In the genomic region with DNA sequence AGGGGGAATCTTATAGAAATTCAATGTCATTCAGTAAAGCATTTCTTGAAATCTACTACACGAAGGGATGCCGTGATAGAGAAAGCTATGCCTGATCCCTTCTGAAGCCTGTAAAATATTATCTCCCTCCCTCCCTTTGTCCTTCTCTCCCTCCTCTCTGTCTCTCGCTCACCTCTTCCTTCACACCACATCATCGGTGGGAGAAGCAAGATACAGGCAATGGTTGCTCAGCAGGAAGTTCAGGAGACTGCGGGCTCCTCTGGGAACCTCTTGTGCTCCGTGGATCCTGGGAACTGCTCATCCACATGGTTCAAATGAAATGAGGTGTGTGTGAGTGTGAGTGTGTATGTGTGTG, we compare ENCODE assay signal across 19 cellular contexts.
DNase-seq lines count a peak whose midpoint lies in the region; ATAC-seq and TF ChIP-seq lines count a peak whose summit lies in the region.
"Had no signal": no experiment of that assay in that cellular context is flagged by ENCODE, and none has a peak within 500 bp of the region (broad histone marks: within the 10 kb centered on the region; RNA-seq: fewer than 3 reads in every experiment).

No MANE protein-coding gene starts in this region.

- no peak overlapping the region for H3K27ac Mint-ChIP-seq in endodermal cell
- H3K27ac Mint-ChIP-seq: activated CD4-positive, alpha-beta T cell treated with anti-CD3 and anti-CD28 coated beads, Interleukin-2, amount 10 ng/mL, durations not matched to agents 7 days and 5 days; activated naive CD4-positive, alpha-beta T cell treated with anti-CD3 and anti-CD28 coated beads for 36 hours had no signal

- peak overlapping the region; percentile 93 for H2AFZ ChIP-seq in IMR-90 (replicated peaks; ENCODE audit: low read length, poor library complexity)

- H3K56ac ChIP-seq in IMR-90 (ENCODE audit: extremely low read depth, insufficient read depth, low read length) = peak overlapping the region; percentile 84

- peak overlapping the region; percentile 58 for H4K5ac ChIP-seq in IMR-90 (ENCODE audit: low read depth, low read length)

- H3K9ac ChIP-seq in IMR-90 (ENCODE audit: low read depth, low read length) (peak overlapping the region; percentile 41), endodermal cell (ENCODE audit: extremely low read depth, low read length, poor library complexity, severe bottlenecking) (no peak overlapping the region)

- H2BK5ac ChIP-seq in IMR-90 (ENCODE audit: low read depth, low read length, poor library complexity, severe bottlenecking) = peak overlapping the region; percentile 82

- TF ChIP-seq RAD21 in IMR-90 (IDR thresholded peaks at IDR 0.05; ENCODE audit: low read length) = no peak; the same call in 1 of the 2 replicates

- DNase-seq in BJ (ENCODE audit: low read depth) = no peak
- DNase-seq in IMR-90 = peak; percentile 72
- peak; percentile 62 for DNase-seq in endodermal cell
- DNase-seq in non-pigmented ciliary epithelial cell (ENCODE audit: low read depth) = peak; percentile 11
- no peak for DNase-seq in NCI-H1105 treated with DMSO at 0.1 percent for 48 hours (lab: John Stamatoyannopoulos, UW)
- no peak for DNase-seq in hypothalamus (lab: John Stamatoyannopoulos, UW)
- DNase-seq: activated CD4-positive, alpha-beta T cell treated with anti-CD3 and anti-CD28 coated beads, Interleukin-2, amount 10 ng/mL, durations not matched to agents 7 days and 5 days; activated naive CD4-positive, alpha-beta T cell treated with anti-CD3 and anti-CD28 coated beads for 36 hours; body of pancreas; head of caudate nucleus; Karpas-422; kidney glomerular epithelial cell; NCI-H1417 treated with DMSO at 0.1 percent for 48 hours; nucleus accumbens; stimulated activated CD4-positive, alpha-beta T cell treated with anti-CD3 and anti-CD28 coated beads, Interleukin-1b, Interleukin-23, amount 100 ng/mL, for 48 hours had no signal

- H3K36me3 ChIP-seq in BJ (ENCODE audit: control insufficient read depth, insufficient read depth, low read length) (no peaks in the 10 kb centered on the region), IMR-90 (ENCODE audit: control insufficient read depth, insufficient read depth, low read length) (no peaks in the 10 kb centered on the region), endodermal cell (ENCODE audit: control insufficient read depth, insufficient read depth, low read length) (no peaks in the 10 kb centered on the region)
- H3K36me3 ChIP-seq: right atrium auricular region, vagina had no signal

- intact Hi-C loops in IMR-90 (cut with micrococcal nuclease) = loop anchor here (2.0 to 10.0 kb wide), 3 partner anchors 139 to 241 kb away; partner anchors contain the start of gene TBX3

- POLR2A ChIA-PET in BJ (lab: Charles Lee) (interaction anchor here (0.6 to 0.9 kb wide), 6 partner anchors 15 to 221 kb away, joined by 3 to 4 read pairs (median 3); no protein-coding TSS in a partner anchor), IMR-90 (lab: Charles Lee; ENCODE audit: unreplicated experiment) (no interaction called here)

- H4K8ac ChIP-seq in IMR-90 (ENCODE audit: low read depth in 2 of 2, low read length in 2 of 2) = peak overlapping the region; percentile 65 to 99

- H4K91ac ChIP-seq in IMR-90 (ENCODE audit: insufficient read depth, low read depth, low read length) = peak overlapping the region; percentile 98

- no peak overlapping the region for H3K4me3 Mint-ChIP-seq in endodermal cell
- H3K4me3 Mint-ChIP-seq: activated CD4-positive, alpha-beta T cell treated with anti-CD3 and anti-CD28 coated beads, Interleukin-2, amount 10 ng/mL, durations not matched to agents 7 days and 5 days; activated naive CD4-positive, alpha-beta T cell treated with anti-CD3 and anti-CD28 coated beads for 36 hours had no signal

- peak overlapping the region; percentile 64 for H3K18ac ChIP-seq in IMR-90 (ENCODE audit: low read depth, low read length)

- H3K4me1 Mint-ChIP-seq in endodermal cell = peaks cover 10% of the 10 kb centered on the region
- H3K4me1 Mint-ChIP-seq: activated CD4-positive, alpha-beta T cell treated with anti-CD3 and anti-CD28 coated beads, Interleukin-2, amount 10 ng/mL, durations not matched to agents 7 days and 5 days had no signal

- TF ChIP-seq CTCF in BJ (IDR thresholded peaks at IDR 0.05; ENCODE audit: insufficient read depth, low read depth, low read length) (no peak), IMR-90 (conservative IDR thresholded peaks at IDR 0.05; ENCODE audit: low read depth, low read length) (no peak), endodermal cell (conservative IDR thresholded peaks at IDR 0.05) (no peak)

- H3K27me3 ChIP-seq in BJ (ENCODE audit: control insufficient read depth, insufficient read depth, low read length) (no peaks in the 10 kb centered on the region), IMR-90 (ENCODE audit: control insufficient read depth, insufficient read depth, low read length) (no peaks in the 10 kb centered on the region), endodermal cell (ENCODE audit: control insufficient read depth, insufficient read depth, low read length, poor library complexity, severe bottlenecking) (no peaks in the 10 kb centered on the region)
- H3K27me3 ChIP-seq: body of pancreas, right atrium auricular region, vagina had no signal

- peak overlapping the region; percentile 99 for H3K23ac ChIP-seq in IMR-90 (ENCODE audit: low read depth, low read length)

- no CpG with 5 or more reads among the region's 6 CpGs for WGBS in IMR-90 (ENCODE audit: extremely low coverage in 2 of 2, insufficient read length in 1 of 2), 2 experiments
- 81% methylated on average over 6 of the region's 6 CpGs; no CpG with 5 or more reads in 1 of the 2 experiments for WGBS in endodermal cell (ENCODE audit: insufficient coverage in 1 of 2, insufficient read length in 1 of 2), 2 experiments

- peak overlapping the region; percentile 95 for H2AK5ac ChIP-seq in IMR-90 (ENCODE audit: low read depth, low read length)

- peaks cover 11 to 22% of the 10 kb centered on the region in 2 experiments for H3K79me1 ChIP-seq in IMR-90 (ENCODE audit: low read depth in 1 of 2, low read length in 2 of 2)

- H3K27me3 Mint-ChIP-seq in endodermal cell (ENCODE audit: insufficient read depth) = peaks cover 5% of the 10 kb centered on the region
- H3K27me3 Mint-ChIP-seq: activated CD4-positive, alpha-beta T cell treated with anti-CD3 and anti-CD28 coated beads, Interleukin-2, amount 10 ng/mL, durations not matched to agents 7 days and 5 days had no signal

- no TSS peak for BruUV-seq in IMR-90 (replicated peaks; lab: Mats Ljungman, UMichigan)

- TF ChIP-seq POLR2A in IMR-90 (IDR thresholded peaks at IDR 0.05; ENCODE audit: low read depth, low read length) = peak; percentile 48

- in situ Hi-C loops in IMR-90 (cut with MboI; ENCODE audit: low sequenced_read_pairs) = no loop called here

- H4K20me1 ChIP-seq in IMR-90 (ENCODE audit: insufficient read depth, low read length) = no peaks in the 10 kb centered on the region

- peak overlapping the region; percentile 94 for H2BK20ac ChIP-seq in IMR-90 (ENCODE audit: low read depth, low read length)

- H3K9me1 ChIP-seq in IMR-90 (ENCODE audit: insufficient read depth, low read length) = peaks cover 21% of the 10 kb centered on the region

- H3K4me1 ChIP-seq in IMR-90 (ENCODE audit: control insufficient read depth, insufficient read depth, low read length) = peaks cover 10% of the 10 kb centered on the region
- peaks cover 8% of the 10 kb centered on the region for H3K4me1 ChIP-seq in endodermal cell (ENCODE audit: control insufficient read depth, insufficient read depth, low read length)
- H3K4me1 ChIP-seq: body of pancreas, right atrium auricular region, vagina had no signal

- H3K4me3 ChIP-seq in BJ (ENCODE audit: low read depth, low read length) = peak overlapping the region; percentile 35
- peak overlapping the region; percentile 16 for H3K4me3 ChIP-seq in IMR-90 (ENCODE audit: insufficient read depth, low read depth, low read length)
- H3K4me3 ChIP-seq in endodermal cell (ENCODE audit: low read length) = no peak overlapping the region
- H3K4me3 ChIP-seq: body of pancreas, right atrium auricular region, vagina had no signal

- peak overlapping the region; percentile 99 for H3K4ac ChIP-seq in IMR-90 (ENCODE audit: low read depth, low read length)

- no peaks in the 10 kb centered on the region for H3K9me3 Mint-ChIP-seq in endodermal cell

- no peaks in the 10 kb centered on the region for H3K9me3 ChIP-seq in IMR-90 (ENCODE audit: control insufficient read depth, insufficient read depth, low read length)
- H3K9me3 ChIP-seq in endodermal cell (ENCODE audit: control insufficient read depth, low read length) = peaks cover 4% of the 10 kb centered on the region
- H3K9me3 ChIP-seq: body of pancreas, right atrium auricular region, vagina had no signal

- no peaks in the 10 kb centered on the region for H3K36me3 Mint-ChIP-seq in endodermal cell (ENCODE audit: low read depth)

- H2BK120ac ChIP-seq in IMR-90 (ENCODE audit: low read depth, low read length) = peak overlapping the region; percentile 98

- CTCF ChIA-PET in BJ (lab: Yijun Ruan, JAX) = no interaction called here
- CTCF ChIA-PET in IMR-90 (lab: Yijun Ruan, JAX) = no interaction called here

- dilution Hi-C loops in IMR-90 (cut with HindIII; ENCODE audit: low sequenced_read_pairs, unreplicated experiment) = no loop called here

- peak overlapping the region; percentile 31 for H3K4me2 ChIP-seq in IMR-90 (ENCODE audit: low read depth, low read length)

- H3K27ac ChIP-seq in IMR-90 (ENCODE audit: insufficient read depth, low read length) (peak overlapping the region; percentile 36), endodermal cell (ENCODE audit: low read depth, low read length) (no peak overlapping the region)
- H3K27ac ChIP-seq: body of pancreas, right atrium auricular region, vagina had no signal

- ATAC-seq in IMR-90 (ENCODE audit: low read depth) = peak; percentile 84
- ATAC-seq in HG03342 (IDR thresholded peaks at IDR 0.05; ENCODE audit: unreplicated experiment) = no peak
- no peak for ATAC-seq in GM19463 (IDR thresholded peaks at IDR 0.05; ENCODE audit: unreplicated experiment)
- ATAC-seq: body of pancreas had no signal

- peak overlapping the region; percentile 99 for H3K14ac ChIP-seq in IMR-90 (replicated peaks; ENCODE audit: low read depth, low read length)

- peak overlapping the region; percentile 87 for H2AK9ac ChIP-seq in IMR-90 (replicated peaks; ENCODE audit: low read depth, low read length, poor library complexity)

- peak overlapping the region; percentile 91; the same call in 2 of the 3 replicates for H2BK15ac ChIP-seq in IMR-90 (ENCODE audit: low read depth, low read length)

TF ChIP-seq in IMR-90, 13 proteins besides CTCF, POLR2A, EP300 and RAD21:
- no peak for TF ChIP-seq MAZ (IDR thresholded peaks at IDR 0.05; ENCODE audit: borderline replicate concordance, low read depth, low read length)
- TF ChIP-seq CEBPB (IDR thresholded peaks at IDR 0.05; ENCODE audit: low read depth, low read length) = no peak
- TF ChIP-seq BHLHE40 (IDR thresholded peaks at IDR 0.05; ENCODE audit: low read depth, low read length) = peak; percentile 82
- peak; percentile 92; the same call in 1 of the 2 replicates for TF ChIP-seq CHD1 (IDR thresholded peaks at IDR 0.05; ENCODE audit: low read depth, low read length)
TF ChIP-seq in IMR-90: peak in this region for 2.

Comparison
In these comparisons a context has a peak if more than half of its experiments do, and no peak if none do; other contexts are left out.
1. DNase-seq: peak in IMR-90 (single experiment), endodermal cell (single experiment) and non-pigmented ciliary epithelial cell (single experiment); none in BJ (single experiment), NCI-H1105 treated with DMSO at 0.1 percent for 48 hours (single experiment) and hypothalamus (0 of 51).